Comparison of ENCODE assay signal across 19 cellular contexts in the genomic region with DNA sequence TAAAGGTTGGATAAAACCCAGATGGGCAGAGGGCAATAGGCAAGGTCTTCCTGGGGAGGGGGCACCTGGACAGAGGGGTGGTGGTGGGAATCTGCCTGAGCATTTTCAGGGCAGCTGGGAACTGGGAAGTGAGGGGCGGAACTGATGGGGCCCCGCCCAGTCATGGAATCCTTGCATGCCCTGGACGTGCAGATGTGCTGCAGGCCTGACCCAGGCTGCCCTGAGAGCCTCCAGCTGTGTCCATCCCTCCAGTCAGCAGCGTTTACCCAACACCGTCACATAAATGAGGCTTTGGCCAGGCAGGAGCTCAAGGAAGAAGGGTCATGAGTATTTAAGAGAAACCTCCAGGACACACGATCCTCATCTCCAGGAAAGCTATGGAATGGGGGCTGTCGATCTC.
DNase-seq lines count a peak whose midpoint lies in the region; ATAC-seq and TF ChIP-seq lines count a peak whose summit lies in the region.
"Had no signal": no experiment of that assay in that cellular context is flagged by ENCODE, and none has a peak within 500 bp of the region (broad histone marks: within the 10 kb centered on the region; RNA-seq: fewer than 3 reads in every experiment).

No MANE protein-coding gene starts in this region.

- DNase-seq in esophagus muscularis mucosa (ENCODE audit: extremely low spot score) (no peak), mucosa of descending colon (peak; percentile 62 to 71 (median 66)), upper lobe of left lung (no peak), T1000 (lab: John Stamatoyannopoulos, UW) (no peak), NCI-H345 (lab: John Stamatoyannopoulos, UW) (no peak), Karpas-422 (no peak)
- DNase-seq: activated B cell treated with CpG ODN at 0.5 μM for 24 hours; activated effector memory CD4-positive, alpha-beta T cell treated with Interleukin-2 at 50 U/mL for 16 hours; aorta; cortex of kidney; hippocampal formation; naive B cell; NCI-H1694; NCI-H526; PC-9 had no signal

- TF ChIP-seq EP300 in esophagus muscularis mucosa (IDR thresholded peaks at IDR 0.05) (no peak), upper lobe of left lung (IDR thresholded peaks at IDR 0.05) (no peak)

- no peak overlapping the region for H2AFZ ChIP-seq in Karpas-422 (ENCODE audit: low read length)
- H2AFZ ChIP-seq: PC-9 had no signal

- no peak overlapping the region for H3K9ac ChIP-seq in Karpas-422 (ENCODE audit: low read length)

- WGBS in esophagus muscularis mucosa = 75% methylated on average over 2 of the region's 7 CpGs
- WGBS in upper lobe of left lung, 2 donors = 71 to 72% methylated on average over 4 to 7 of the region's 7 CpGs

- ATAC-seq in mucosa of descending colon (no peak), upper lobe of left lung (ENCODE audit: low FRiP score in 2 of 2) (no peak), HG03025 (IDR thresholded peaks at IDR 0.05; ENCODE audit: low FRiP score, unreplicated experiment) (no peak)
- ATAC-seq: left lobe of liver had no signal

- no peak overlapping the region for H3K4me2 ChIP-seq in Karpas-422 (ENCODE audit: low read depth, low read length, poor library complexity, severe bottlenecking)
- H3K4me2 ChIP-seq: PC-9 had no signal

- POLR2A ChIA-PET in HEK293 (lab: Yijun Ruan, JAX) = no interaction called here

- H3K27ac ChIP-seq in HEK293 (ENCODE audit: extremely low read depth, low read depth, low read length) (no peak overlapping the region), esophagus muscularis mucosa (replicated peaks in 1 of 4) (peak overlapping the region; percentile 18 to 84 (median 81)), upper lobe of left lung (peak overlapping the region in 3 of 4 donors; percentile 23 to 85 (median 65)), Karpas-422 (ENCODE audit: low read length) (no peak overlapping the region)
- H3K27ac ChIP-seq: C4-2B, PC-9 had no signal

- H3K79me2 ChIP-seq in Karpas-422 (ENCODE audit: low read length) = no peaks in the 10 kb centered on the region

- H3K9me3 ChIP-seq in HEK293 (ENCODE audit: control insufficient read depth, insufficient read depth, low read depth, low read length) = no peaks in the 10 kb centered on the region
- H3K9me3 ChIP-seq in esophagus muscularis mucosa = no peaks in the 10 kb centered on the region
- H3K9me3 ChIP-seq in mucosa of descending colon = no peaks in the 10 kb centered on the region
- no peaks in the 10 kb centered on the region for H3K9me3 ChIP-seq in upper lobe of left lung
- no peaks in the 10 kb centered on the region for H3K9me3 ChIP-seq in Karpas-422 (ENCODE audit: low read length)

- H3K27me3 ChIP-seq in esophagus muscularis mucosa = no peaks in the 10 kb centered on the region
- H3K27me3 ChIP-seq in upper lobe of left lung = no peaks in the 10 kb centered on the region
- no peaks in the 10 kb centered on the region for H3K27me3 ChIP-seq in Karpas-422 (ENCODE audit: low read length)

- no peaks in the 10 kb centered on the region for H3K9me2 ChIP-seq in Karpas-422 (replicated peaks; ENCODE audit: insufficient read depth, low read length)

- no peak for TF ChIP-seq CTCF in HEK293 (tag by site-specific recombination; IDR thresholded peaks at IDR 0.05)
- no peak for TF ChIP-seq CTCF in esophagus muscularis mucosa (IDR thresholded peaks at IDR 0.05)
- no peak for TF ChIP-seq CTCF in mucosa of descending colon (IDR thresholded peaks at IDR 0.05)
- TF ChIP-seq CTCF in upper lobe of left lung (IDR thresholded peaks at IDR 0.05) = no peak

- no peak for TF ChIP-seq POLR2A in esophagus muscularis mucosa (IDR thresholded peaks at IDR 0.05; ENCODE audit: low read depth)
- TF ChIP-seq POLR2A in upper lobe of left lung (IDR thresholded peaks at IDR 0.05) = no peak

- H3K4me3 ChIP-seq in HEK293 (ENCODE audit: low read depth, low read length) = no peak overlapping the region
- H3K4me3 ChIP-seq in esophagus muscularis mucosa = no peak overlapping the region
- H3K4me3 ChIP-seq in mucosa of descending colon = no peak overlapping the region
- no peak overlapping the region for H3K4me3 ChIP-seq in upper lobe of left lung
- H3K4me3 ChIP-seq in Karpas-422 (ENCODE audit: low read length) = no peak overlapping the region
- H3K4me3 ChIP-seq: PC-9 had no signal

- H3K36me3 ChIP-seq in HEK293 (ENCODE audit: control insufficient read depth in 2 of 2, insufficient read depth in 1 of 2, low read length in 2 of 2) (no peaks in the 10 kb centered on the region), esophagus muscularis mucosa (peaks cover 0 to 4% (median 0%) of the 10 kb centered on the region in 4 donors), mucosa of descending colon (ENCODE audit: low read depth) (peaks cover 4% of the 10 kb centered on the region), upper lobe of left lung (no peaks in the 10 kb centered on the region), Karpas-422 (ENCODE audit: insufficient read depth, low read length) (no peaks in the 10 kb centered on the region)

- CTCF ChIA-PET in HEK293 (lab: Yijun Ruan, JAX) = interaction anchor here (0.8 to 1.0 kb wide), 3 partner anchors 12 to 31 kb away, joined by 3 to 8 read pairs (median 5); no protein-coding TSS in a partner anchor

- H3K4me1 ChIP-seq in HEK293 (ENCODE audit: control insufficient read depth, insufficient read depth, low read length) (no peaks in the 10 kb centered on the region), esophagus muscularis mucosa (peaks cover 92 to 100% (median 94%) of the 10 kb centered on the region in 4 donors), mucosa of descending colon (ENCODE audit: low read depth) (peaks cover 34% of the 10 kb centered on the region), upper lobe of left lung (peaks cover 51 to 61% (median 56%) of the 10 kb centered on the region in 4 donors), Karpas-422 (ENCODE audit: low read length) (peaks cover 6% of the 10 kb centered on the region)

- intact Hi-C loops in esophagus muscularis mucosa (cut with DNase I) = no loop called here
- intact Hi-C loops in mucosa of descending colon (cut with DNase I, micrococcal nuclease) = loop anchor here in 1 of 2 donors (10.0 kb wide), 1 partner anchor 1263 kb away; no protein-coding TSS in a partner anchor

- H4K20me1 ChIP-seq in Karpas-422 (ENCODE audit: insufficient read depth, low read depth, low read length) = no peaks in the 10 kb centered on the region; the same call in 1 of the 2 replicates

TF ChIP-seq in HEK293, 187 proteins besides CTCF, POLR2A, EP300 and RAD21:
- TF ChIP-seq ZFP69B (tag by site-specific recombination; IDR thresholded peaks at IDR 0.05) (no peak), PATZ1 (tag by site-specific recombination; IDR thresholded peaks at IDR 0.05) (no peak), KLF1 (tag by site-specific recombination; IDR thresholded peaks at IDR 0.05) (0 out of 2 replicates have a peak, but pooled peaks have one; percentile 15)

Comparison
In these comparisons a context has a peak if more than half of its experiments do, and no peak if none do; other contexts are left out.
1. H3K27ac ChIP-seq: peak in esophagus muscularis mucosa (4 of 4) and upper lobe of left lung (3 of 4); none in HEK293 (single experiment) and Karpas-422 (single experiment).
2. DNase-seq: peak in mucosa of descending colon (3 of 3); none in esophagus muscularis mucosa (single experiment), upper lobe of left lung (0 of 2), T1000 (single experiment), NCI-H345 (single experiment) and Karpas-422 (single experiment).